Comparison of ENCODE assay signal across 1 cellular context in genomic region chr9:122657527-122657926, GRCh38.
TF ChIP-seq lines count a peak whose summit lies in the region.

Gene OR1B1 (minus strand): TSS chr9:122657627.

TF ChIP-seq in GM12878, 131 proteins besides CTCF, POLR2A, EP300 and RAD21 (continued from another document):
- TF ChIP-seq ZBTB4 (CRISPR knock-in tag; IDR thresholded peaks at IDR 0.05) = no peak
- TF ChIP-seq HDGF (IDR thresholded peaks at IDR 0.05) = no peak
- TF ChIP-seq, protein P1, sequence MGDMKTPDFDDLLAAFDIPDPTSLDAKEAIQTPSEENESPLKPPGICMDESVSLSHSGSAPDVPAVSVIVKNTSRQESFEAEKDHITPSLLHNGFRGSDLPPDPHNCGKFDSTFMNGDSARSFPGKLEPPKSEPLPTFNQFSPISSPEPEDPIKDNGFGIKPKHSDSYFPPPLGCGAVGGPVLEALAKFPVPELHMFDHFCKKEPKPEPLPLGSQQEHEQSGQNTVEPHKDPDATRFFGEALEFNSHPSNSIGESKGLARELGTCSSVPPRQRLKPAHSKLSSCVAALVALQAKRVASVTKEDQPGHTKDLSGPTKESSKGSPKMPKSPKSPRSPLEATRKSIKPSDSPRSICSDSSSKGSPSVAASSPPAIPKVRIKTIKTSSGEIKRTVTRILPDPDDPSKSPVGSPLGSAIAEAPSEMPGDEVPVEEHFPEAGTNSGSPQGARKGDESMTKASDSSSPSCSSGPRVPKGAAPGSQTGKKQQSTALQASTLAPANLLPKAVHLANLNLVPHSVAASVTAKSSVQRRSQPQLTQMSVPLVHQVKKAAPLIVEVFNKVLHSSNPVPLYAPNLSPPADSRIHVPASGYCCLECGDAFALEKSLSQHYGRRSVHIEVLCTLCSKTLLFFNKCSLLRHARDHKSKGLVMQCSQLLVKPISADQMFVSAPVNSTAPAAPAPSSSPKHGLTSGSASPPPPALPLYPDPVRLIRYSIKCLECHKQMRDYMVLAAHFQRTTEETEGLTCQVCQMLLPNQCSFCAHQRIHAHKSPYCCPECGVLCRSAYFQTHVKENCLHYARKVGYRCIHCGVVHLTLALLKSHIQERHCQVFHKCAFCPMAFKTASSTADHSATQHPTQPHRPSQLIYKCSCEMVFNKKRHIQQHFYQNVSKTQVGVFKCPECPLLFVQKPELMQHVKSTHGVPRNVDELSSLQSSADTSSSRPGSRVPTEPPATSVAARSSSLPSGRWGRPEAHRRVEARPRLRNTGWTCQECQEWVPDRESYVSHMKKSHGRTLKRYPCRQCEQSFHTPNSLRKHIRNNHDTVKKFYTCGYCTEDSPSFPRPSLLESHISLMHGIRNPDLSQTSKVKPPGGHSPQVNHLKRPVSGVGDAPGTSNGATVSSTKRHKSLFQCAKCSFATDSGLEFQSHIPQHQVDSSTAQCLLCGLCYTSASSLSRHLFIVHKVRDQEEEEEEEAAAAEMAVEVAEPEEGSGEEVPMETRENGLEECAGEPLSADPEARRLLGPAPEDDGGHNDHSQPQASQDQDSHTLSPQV (IDR thresholded peaks at IDR 0.05) = no peak
- no peak for TF ChIP-seq ZNF217 (IDR thresholded peaks at IDR 0.05)
- no peak for TF ChIP-seq CBX3 (IDR thresholded peaks at IDR 0.05; ENCODE audit: borderline replicate concordance, low read depth)
- no peak for TF ChIP-seq YY1 (IDR thresholded peaks at IDR 0.05; ENCODE audit: low read depth, low read length)
- no peak for TF ChIP-seq RELB (IDR thresholded peaks at IDR 0.05; ENCODE audit: low read depth)
- TF ChIP-seq STAT3 (IDR thresholded peaks at IDR 0.05; ENCODE audit: low read depth, low read length) = no peak
- TF ChIP-seq, protein P2, sequence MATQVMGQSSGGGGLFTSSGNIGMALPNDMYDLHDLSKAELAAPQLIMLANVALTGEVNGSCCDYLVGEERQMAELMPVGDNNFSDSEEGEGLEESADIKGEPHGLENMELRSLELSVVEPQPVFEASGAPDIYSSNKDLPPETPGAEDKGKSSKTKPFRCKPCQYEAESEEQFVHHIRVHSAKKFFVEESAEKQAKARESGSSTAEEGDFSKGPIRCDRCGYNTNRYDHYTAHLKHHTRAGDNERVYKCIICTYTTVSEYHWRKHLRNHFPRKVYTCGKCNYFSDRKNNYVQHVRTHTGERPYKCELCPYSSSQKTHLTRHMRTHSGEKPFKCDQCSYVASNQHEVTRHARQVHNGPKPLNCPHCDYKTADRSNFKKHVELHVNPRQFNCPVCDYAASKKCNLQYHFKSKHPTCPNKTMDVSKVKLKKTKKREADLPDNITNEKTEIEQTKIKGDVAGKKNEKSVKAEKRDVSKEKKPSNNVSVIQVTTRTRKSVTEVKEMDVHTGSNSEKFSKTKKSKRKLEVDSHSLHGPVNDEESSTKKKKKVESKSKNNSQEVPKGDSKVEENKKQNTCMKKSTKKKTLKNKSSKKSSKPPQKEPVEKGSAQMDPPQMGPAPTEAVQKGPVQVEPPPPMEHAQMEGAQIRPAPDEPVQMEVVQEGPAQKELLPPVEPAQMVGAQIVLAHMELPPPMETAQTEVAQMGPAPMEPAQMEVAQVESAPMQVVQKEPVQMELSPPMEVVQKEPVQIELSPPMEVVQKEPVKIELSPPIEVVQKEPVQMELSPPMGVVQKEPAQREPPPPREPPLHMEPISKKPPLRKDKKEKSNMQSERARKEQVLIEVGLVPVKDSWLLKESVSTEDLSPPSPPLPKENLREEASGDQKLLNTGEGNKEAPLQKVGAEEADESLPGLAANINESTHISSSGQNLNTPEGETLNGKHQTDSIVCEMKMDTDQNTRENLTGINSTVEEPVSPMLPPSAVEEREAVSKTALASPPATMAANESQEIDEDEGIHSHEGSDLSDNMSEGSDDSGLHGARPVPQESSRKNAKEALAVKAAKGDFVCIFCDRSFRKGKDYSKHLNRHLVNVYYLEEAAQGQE (IDR thresholded peaks at IDR 0.05; ENCODE audit: low read depth, low read length) = no peak
- no peak for TF ChIP-seq NR2F1 (conservative IDR thresholded peaks at IDR 0.05)
- no peak for TF ChIP-seq TCF7 (IDR thresholded peaks at IDR 0.05; ENCODE audit: borderline replicate concordance)
- TF ChIP-seq, protein P3, sequence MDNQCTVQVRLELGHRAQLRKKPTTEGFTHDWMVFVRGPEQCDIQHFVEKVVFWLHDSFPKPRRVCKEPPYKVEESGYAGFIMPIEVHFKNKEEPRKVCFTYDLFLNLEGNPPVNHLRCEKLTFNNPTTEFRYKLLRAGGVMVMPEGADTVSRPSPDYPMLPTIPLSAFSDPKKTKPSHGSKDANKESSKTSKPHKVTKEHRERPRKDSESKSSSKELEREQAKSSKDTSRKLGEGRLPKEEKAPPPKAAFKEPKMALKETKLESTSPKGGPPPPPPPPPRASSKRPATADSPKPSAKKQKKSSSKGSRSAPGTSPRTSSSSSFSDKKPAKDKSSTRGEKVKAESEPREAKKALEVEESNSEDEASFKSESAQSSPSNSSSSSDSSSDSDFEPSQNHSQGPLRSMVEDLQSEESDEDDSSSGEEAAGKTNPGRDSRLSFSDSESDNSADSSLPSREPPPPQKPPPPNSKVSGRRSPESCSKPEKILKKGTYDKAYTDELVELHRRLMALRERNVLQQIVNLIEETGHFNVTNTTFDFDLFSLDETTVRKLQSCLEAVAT (IDR thresholded peaks at IDR 0.05) = no peak
- no peak for TF ChIP-seq SRF (IDR thresholded peaks at IDR 0.05; ENCODE audit: low read depth in 2 of 2, low read length in 2 of 2)
- TF ChIP-seq, protein P4, sequence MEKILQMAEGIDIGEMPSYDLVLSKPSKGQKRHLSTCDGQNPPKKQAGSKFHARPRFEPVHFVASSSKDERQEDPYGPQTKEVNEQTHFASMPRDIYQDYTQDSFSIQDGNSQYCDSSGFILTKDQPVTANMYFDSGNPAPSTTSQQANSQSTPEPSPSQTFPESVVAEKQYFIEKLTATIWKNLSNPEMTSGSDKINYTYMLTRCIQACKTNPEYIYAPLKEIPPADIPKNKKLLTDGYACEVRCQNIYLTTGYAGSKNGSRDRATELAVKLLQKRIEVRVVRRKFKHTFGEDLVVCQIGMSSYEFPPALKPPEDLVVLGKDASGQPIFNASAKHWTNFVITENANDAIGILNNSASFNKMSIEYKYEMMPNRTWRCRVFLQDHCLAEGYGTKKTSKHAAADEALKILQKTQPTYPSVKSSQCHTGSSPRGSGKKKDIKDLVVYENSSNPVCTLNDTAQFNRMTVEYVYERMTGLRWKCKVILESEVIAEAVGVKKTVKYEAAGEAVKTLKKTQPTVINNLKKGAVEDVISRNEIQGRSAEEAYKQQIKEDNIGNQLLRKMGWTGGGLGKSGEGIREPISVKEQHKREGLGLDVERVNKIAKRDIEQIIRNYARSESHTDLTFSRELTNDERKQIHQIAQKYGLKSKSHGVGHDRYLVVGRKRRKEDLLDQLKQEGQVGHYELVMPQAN (conservative IDR thresholded peaks at IDR 0.05) = no peak
- TF ChIP-seq RBBP5 (conservative IDR thresholded peaks at IDR 0.05) = no peak
- no peak for TF ChIP-seq SP1 (IDR thresholded peaks at IDR 0.05; ENCODE audit: low read depth, low read length)
- TF ChIP-seq BHLHE40 (IDR thresholded peaks at IDR 0.05; ENCODE audit: borderline replicate concordance in 1 of 2, low read depth in 2 of 2, low read length in 1 of 2) = no peak
TF ChIP-seq in GM12878: peak in this region for 0.
